29 cellular contexts compared by ENCODE assay signal in genomic region chr6:147604373-147604772, GRCh38.
DNase-seq lines count a peak whose midpoint lies in the region; ATAC-seq and TF ChIP-seq lines count a peak whose summit lies in the region.
"Had no signal": no experiment of that assay in that cellular context is flagged by ENCODE, and none has a peak within 500 bp of the region (broad histone marks: within the 10 kb centered on the region; RNA-seq: fewer than 3 reads in every experiment).

No MANE protein-coding gene starts in this region.

- in situ Hi-C loops in gastrocnemius medialis (cut with MboI; ENCODE audit: low sequenced_read_pairs in 4 of 4), result no loop called here

- H3K36me3 ChIP-seq in heart right ventricle (no peaks in the 10 kb centered on the region), gastrocnemius medialis (no peaks in the 10 kb centered on the region)
- H3K36me3 ChIP-seq: BLaER1 treated with 17β-estradiol and CSF1 and Interleukin-3, amounts not matched to agents 10 nM and 100 nM; gastroesophageal sphincter; neutrophil; spleen; thoracic aorta had no signal

- WGBS in heart right ventricle, 2 donors, result 66 to 70% methylated on average over 4 of the region's 4 CpGs

- DNase-seq in heart right ventricle (no peak), Right ventricle myocardium inferior (ENCODE audit: missing footprints) (no peak), NCI-H2171 treated with DMSO at 0.1 percent for 48 hours (lab: John Stamatoyannopoulos, UW) (peak; percentile 37), fibroblast of gingiva (ENCODE audit: low read depth) (peak; percentile 95), gastrocnemius medialis (no peak), HT-29 (ENCODE audit: low spot score) (no peak), HuH-7 (ENCODE audit: low spot score) (no peak), SK-N-DZ (ENCODE audit: low spot score) (no peak)
- DNase-seq: activated CD4-positive, alpha-beta T cell treated with anti-CD3 and anti-CD28 coated beads for 1 hour; activated CD8-positive, alpha-beta T cell treated with anti-CD3 and anti-CD28 coated beads for 36 hours; activated effector memory CD4-positive, alpha-beta T cell treated with anti-CD3 and anti-CD28 coated beads, Interleukin-2, amount 50 U/mL, for 16 hours; activated naive CD8-positive, alpha-beta T cell treated with anti-CD3 and anti-CD28 coated beads, Interleukin-2, amount 10 ng/mL, durations not matched to agents 7 days and 5 days; COR-L47; DND-41; effector memory CD4-positive, alpha-beta T cell; erythroblast; H7; islet precursor cell; NCI-H2029 treated with DMSO at 0.1 percent for 48 hours; NCI-H526; SK-N-SH; spleen; stimulated activated CD4-positive, alpha-beta T cell treated with anti-CD3 and anti-CD28 coated beads, Interleukin-4, amount 100 ng/mL, for 1 hour; stimulated activated naive CD4-positive, alpha-beta T cell treated with Interleukin-2 at 50 U/mL for 16 hours; T-helper 17 cell had no signal

- peaks cover 0 to 21% (median 0%) of the 10 kb centered on the region in 9 donors for H3K4me1 ChIP-seq in heart right ventricle
- peaks cover 17% of the 10 kb centered on the region in 2 donors for H3K4me1 ChIP-seq in gastrocnemius medialis
- H3K4me1 ChIP-seq: BLaER1 treated with 17β-estradiol and CSF1 and Interleukin-3, amounts not matched to agents 10 nM and 100 nM; spleen had no signal

- H3K9me3 ChIP-seq in heart right ventricle (peaks cover 0 to 5% (median 0%) of the 10 kb centered on the region in 11 donors), gastrocnemius medialis (no peaks in the 10 kb centered on the region)
- H3K9me3 ChIP-seq: BLaER1 treated with 17β-estradiol and CSF1 and Interleukin-3, amounts not matched to agents 10 nM and 100 nM; gastroesophageal sphincter; neutrophil; SK-N-SH; spleen; thoracic aorta had no signal

- TF ChIP-seq CTCF in heart right ventricle (IDR thresholded peaks at IDR 0.05), result no peak
- TF ChIP-seq CTCF in gastrocnemius medialis (IDR thresholded peaks at IDR 0.05 in 4 of 5, conservative IDR thresholded peaks at IDR 0.05 in 1 of 5), result no peak

- ATAC-seq in heart right ventricle, result no peak
- ATAC-seq in Right ventricle myocardium inferior, result no peak
- ATAC-seq in gastrocnemius medialis, result peak; percentile 44 to 58
- ATAC-seq: activated CD8-positive, alpha-beta T cell treated with anti-CD3 and anti-CD28 coated beads for 36 hours; gastroesophageal sphincter; T-helper 17 cell had no signal

- H3K4me3 ChIP-seq in heart right ventricle (no peak overlapping the region), gastrocnemius medialis (no peak overlapping the region)
- H3K4me3 ChIP-seq: BLaER1 treated with 17β-estradiol and CSF1 and Interleukin-3, amounts not matched to agents 10 nM and 100 nM; gastroesophageal sphincter; spleen; thoracic aorta had no signal

- no peak for TF ChIP-seq POLR2A in gastrocnemius medialis (IDR thresholded peaks at IDR 0.05)

- H3K27me3 ChIP-seq in heart right ventricle, result no peaks in the 10 kb centered on the region
- no peaks in the 10 kb centered on the region for H3K27me3 ChIP-seq in gastrocnemius medialis
- H3K27me3 ChIP-seq: BLaER1 treated with 17β-estradiol and CSF1 and Interleukin-3, amounts not matched to agents 10 nM and 100 nM; gastroesophageal sphincter; neutrophil; spleen had no signal

- intact Hi-C loops in heart right ventricle (cut with DNase I) (no loop called here), Right ventricle myocardium inferior (cut with DNase I) (loop anchor here (5.0 kb wide), 1 partner anchor 77 kb away; no protein-coding TSS in a partner anchor), gastrocnemius medialis (cut with DNase I; ENCODE audit: low total_unique reads) (no loop called here)

- peak overlapping the region in 8 of 10 donors; percentile 20 to 72 (median 56) for H3K27ac ChIP-seq in heart right ventricle
- H3K27ac ChIP-seq in gastrocnemius medialis, result no peak overlapping the region
- H3K27ac ChIP-seq: BLaER1 treated with 17β-estradiol and CSF1 and Interleukin-3, amounts not matched to agents 10 nM and 100 nM; gastroesophageal sphincter; neutrophil; spleen; thoracic aorta had no signal

Comparison
In these comparisons a context has a peak if more than half of its experiments do, and no peak if none do; other contexts are left out.
1. ATAC-seq: peak in gastrocnemius medialis (2 of 2); none in heart right ventricle (0 of 8) and Right ventricle myocardium inferior (single experiment).
2. DNase-seq: peak in NCI-H2171 treated with DMSO at 0.1 percent for 48 hours (single experiment) and fibroblast of gingiva (single experiment); none in heart right ventricle (0 of 2), Right ventricle myocardium inferior (single experiment), gastrocnemius medialis (0 of 2), HT-29 (single experiment), HuH-7 (single experiment) and SK-N-DZ (single experiment).
3. H3K27ac ChIP-seq: peak in heart right ventricle (8 of 10); none in gastrocnemius medialis (0 of 4).